In the genomic region with DNA sequence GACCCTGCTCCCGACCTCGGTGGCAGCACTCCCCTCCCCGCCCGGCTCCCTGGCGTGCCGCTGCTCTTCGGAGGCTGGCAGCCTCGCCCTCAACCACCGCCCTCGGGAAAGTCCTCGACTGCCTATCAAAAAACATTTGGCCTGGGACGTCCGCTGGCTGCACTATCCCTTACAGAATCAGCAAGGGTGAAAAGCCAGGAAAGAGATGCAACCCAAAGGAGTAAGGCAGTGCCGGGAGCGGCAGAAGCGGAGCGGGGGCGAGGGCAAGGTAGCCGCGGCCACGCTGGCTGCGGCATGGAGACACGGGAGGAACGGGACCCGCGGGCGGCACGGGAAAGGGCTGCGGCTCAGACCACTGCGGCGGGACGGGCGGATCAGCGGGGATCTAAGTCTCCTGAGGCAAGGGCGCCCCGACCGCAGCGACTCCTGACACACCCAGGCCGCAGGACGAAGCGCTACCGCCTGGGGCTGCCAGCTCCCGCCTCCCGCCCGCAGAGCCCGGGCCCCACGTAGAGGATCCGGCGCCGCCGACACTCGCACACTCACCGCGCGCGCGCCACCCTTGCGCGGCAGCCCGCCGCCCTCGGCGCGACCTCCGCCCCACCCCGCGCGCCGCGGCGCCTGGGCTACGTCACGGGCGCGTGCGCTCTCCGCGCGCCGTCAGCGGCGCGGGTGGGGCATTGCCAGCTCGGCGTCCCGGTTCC, we compare ENCODE assay signal across 1 cellular context.
TF ChIP-seq lines count a peak whose summit lies in the region.

A gene with protein sequence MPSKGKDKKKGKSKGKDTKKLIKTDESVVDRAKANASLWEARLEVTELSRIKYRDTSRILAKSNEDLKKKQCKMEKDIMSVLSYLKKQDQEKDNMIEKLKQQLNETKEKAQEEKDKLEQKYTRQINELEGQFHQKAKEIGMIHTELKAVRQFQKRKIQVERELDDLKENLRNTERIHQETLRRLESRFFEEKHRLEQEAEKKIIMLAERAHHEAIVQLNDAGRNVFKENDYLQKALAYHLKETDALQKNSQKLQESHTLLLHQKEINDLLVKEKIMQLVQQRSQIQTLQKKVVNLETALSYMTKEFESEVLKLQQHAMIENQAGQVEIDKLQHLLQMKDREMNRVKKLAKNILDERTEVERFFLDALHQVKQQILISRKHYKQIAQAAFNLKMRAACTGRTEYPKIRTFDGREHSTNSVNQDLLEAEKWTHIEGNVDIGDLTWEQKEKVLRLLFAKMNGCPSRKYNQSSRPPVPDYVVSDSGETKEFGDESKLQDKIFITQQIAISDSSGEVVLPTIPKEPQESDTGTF (plus strand): TSS at position 646 of the 704 bp plus-strand sequence. CDS start 130 bp downstream, outside the sequence.
A gene with protein sequence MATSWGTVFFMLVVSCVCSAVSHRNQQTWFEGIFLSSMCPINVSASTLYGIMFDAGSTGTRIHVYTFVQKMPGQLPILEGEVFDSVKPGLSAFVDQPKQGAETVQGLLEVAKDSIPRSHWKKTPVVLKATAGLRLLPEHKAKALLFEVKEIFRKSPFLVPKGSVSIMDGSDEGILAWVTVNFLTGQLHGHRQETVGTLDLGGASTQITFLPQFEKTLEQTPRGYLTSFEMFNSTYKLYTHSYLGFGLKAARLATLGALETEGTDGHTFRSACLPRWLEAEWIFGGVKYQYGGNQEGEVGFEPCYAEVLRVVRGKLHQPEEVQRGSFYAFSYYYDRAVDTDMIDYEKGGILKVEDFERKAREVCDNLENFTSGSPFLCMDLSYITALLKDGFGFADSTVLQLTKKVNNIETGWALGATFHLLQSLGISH (minus strand): TSS at position 585 of the 704 bp plus-strand sequence. CDS start 31,186 bp downstream, outside the sequence.

TF ChIP-seq in HepG2, 621 proteins besides CTCF, POLR2A, EP300 and RAD21 (continued from another document):
- TF ChIP-seq JUNB (CRISPR knock-in tag; IDR thresholded peaks at IDR 0.05; ENCODE audit: borderline replicate concordance) = no peak
- peak; percentile 47; the same call in 1 of the 2 replicates for TF ChIP-seq HIVEP1 (CRISPR knock-in tag; IDR thresholded peaks at IDR 0.05)
- TF ChIP-seq, protein P1, sequence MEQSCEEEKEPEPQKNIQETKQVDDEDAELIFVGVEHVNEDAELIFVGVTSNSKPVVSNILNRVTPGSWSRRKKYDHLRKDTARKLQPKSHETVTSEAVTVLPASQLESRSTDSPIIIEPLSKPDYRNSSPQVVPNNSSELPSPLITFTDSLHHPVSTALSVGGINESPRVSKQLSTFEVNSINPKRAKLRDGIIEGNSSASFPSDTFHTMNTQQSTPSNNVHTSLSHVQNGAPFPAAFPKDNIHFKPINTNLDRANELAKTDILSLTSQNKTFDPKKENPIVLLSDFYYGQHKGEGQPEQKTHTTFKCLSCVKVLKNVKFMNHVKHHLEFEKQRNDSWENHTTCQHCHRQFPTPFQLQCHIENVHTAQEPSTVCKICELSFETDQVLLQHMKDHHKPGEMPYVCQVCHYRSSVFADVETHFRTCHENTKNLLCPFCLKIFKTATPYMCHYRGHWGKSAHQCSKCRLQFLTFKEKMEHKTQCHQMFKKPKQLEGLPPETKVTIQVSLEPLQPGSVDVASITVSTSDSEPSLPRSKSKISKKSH (CRISPR knock-in tag; IDR thresholded peaks at IDR 0.05; ENCODE audit: borderline replicate concordance) = peak; percentile 77
- TF ChIP-seq ASH2L (IDR thresholded peaks at IDR 0.05; ENCODE audit: insufficient read length, low read depth, low read length) = peak; percentile 80
- TF ChIP-seq XBP1 (CRISPR knock-in tag; IDR thresholded peaks at IDR 0.05) = no peak
- TF ChIP-seq, protein P2, sequence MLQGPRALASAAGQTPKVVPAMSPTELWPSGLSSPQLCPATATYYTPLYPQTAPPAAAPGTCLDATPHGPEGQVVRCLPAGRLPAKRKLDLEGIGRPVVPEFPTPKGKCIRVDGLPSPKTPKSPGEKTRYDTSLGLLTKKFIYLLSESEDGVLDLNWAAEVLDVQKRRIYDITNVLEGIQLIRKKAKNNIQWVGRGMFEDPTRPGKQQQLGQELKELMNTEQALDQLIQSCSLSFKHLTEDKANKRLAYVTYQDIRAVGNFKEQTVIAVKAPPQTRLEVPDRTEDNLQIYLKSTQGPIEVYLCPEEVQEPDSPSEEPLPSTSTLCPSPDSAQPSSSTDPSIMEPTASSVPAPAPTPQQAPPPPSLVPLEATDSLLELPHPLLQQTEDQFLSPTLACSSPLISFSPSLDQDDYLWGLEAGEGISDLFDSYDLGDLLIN (CRISPR knock-in tag; IDR thresholded peaks at IDR 0.05; ENCODE audit: borderline replicate concordance) = no peak
- TF ChIP-seq DMAP1 (CRISPR knock-in tag; IDR thresholded peaks at IDR 0.05) = peak; percentile 62; the same call in 1 of the 2 replicates
- TF ChIP-seq ZNF33B (CRISPR knock-in tag; IDR thresholded peaks at IDR 0.05) = no peak
- TF ChIP-seq ZNF605 (CRISPR knock-in tag; IDR thresholded peaks at IDR 0.05) = no peak
- peak; percentile 44; the same call in 1 of the 2 replicates for TF ChIP-seq ZNF274 (CRISPR knock-in tag; IDR thresholded peaks at IDR 0.05)
- peak; percentile 30; the same call in 1 of the 2 replicates for TF ChIP-seq ZNF333 (CRISPR knock-in tag; IDR thresholded peaks at IDR 0.05; ENCODE audit: borderline replicate concordance)
- peak; percentile 96 for TF ChIP-seq MXI1 (IDR thresholded peaks at IDR 0.05; ENCODE audit: borderline replicate concordance, low read depth, low read length)
- TF ChIP-seq ZNF780A (CRISPR knock-in tag; IDR thresholded peaks at IDR 0.05) = no peak
- TF ChIP-seq, protein P3, sequence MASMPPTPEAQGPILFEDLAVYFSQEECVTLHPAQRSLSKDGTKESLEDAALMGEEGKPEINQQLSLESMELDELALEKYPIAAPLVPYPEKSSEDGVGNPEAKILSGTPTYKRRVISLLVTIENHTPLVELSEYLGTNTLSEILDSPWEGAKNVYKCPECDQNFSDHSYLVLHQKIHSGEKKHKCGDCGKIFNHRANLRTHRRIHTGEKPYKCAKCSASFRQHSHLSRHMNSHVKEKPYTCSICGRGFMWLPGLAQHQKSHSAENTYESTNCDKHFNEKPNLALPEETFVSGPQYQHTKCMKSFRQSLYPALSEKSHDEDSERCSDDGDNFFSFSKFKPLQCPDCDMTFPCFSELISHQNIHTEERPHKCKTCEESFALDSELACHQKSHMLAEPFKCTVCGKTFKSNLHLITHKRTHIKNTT (CRISPR knock-in tag; IDR thresholded peaks at IDR 0.05) = no peak
- TF ChIP-seq, protein P4, sequence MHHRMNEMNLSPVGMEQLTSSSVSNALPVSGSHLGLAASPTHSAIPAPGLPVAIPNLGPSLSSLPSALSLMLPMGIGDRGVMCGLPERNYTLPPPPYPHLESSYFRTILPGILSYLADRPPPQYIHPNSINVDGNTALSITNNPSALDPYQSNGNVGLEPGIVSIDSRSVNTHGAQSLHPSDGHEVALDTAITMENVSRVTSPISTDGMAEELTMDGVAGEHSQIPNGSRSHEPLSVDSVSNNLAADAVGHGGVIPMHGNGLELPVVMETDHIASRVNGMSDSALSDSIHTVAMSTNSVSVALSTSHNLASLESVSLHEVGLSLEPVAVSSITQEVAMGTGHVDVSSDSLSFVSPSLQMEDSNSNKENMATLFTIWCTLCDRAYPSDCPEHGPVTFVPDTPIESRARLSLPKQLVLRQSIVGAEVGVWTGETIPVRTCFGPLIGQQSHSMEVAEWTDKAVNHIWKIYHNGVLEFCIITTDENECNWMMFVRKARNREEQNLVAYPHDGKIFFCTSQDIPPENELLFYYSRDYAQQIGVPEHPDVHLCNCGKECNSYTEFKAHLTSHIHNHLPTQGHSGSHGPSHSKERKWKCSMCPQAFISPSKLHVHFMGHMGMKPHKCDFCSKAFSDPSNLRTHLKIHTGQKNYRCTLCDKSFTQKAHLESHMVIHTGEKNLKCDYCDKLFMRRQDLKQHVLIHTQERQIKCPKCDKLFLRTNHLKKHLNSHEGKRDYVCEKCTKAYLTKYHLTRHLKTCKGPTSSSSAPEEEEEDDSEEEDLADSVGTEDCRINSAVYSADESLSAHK (CRISPR knock-in tag; IDR thresholded peaks at IDR 0.05; ENCODE audit: borderline replicate concordance) = no peak
- TF ChIP-seq ZNF749 (CRISPR knock-in tag; IDR thresholded peaks at IDR 0.05; ENCODE audit: borderline replicate concordance) = peak; percentile 30; the same call in 1 of the 2 replicates
- no peak for TF ChIP-seq TSC22D2 (CRISPR knock-in tag; IDR thresholded peaks at IDR 0.05; ENCODE audit: borderline replicate concordance)
- TF ChIP-seq NPAS2 (CRISPR knock-in tag; IDR thresholded peaks at IDR 0.05; ENCODE audit: borderline replicate concordance) = no peak
- TF ChIP-seq SRSF1 (optimal IDR thresholded peaks at IDR 0.05; ENCODE audit: low read depth, low read length) = peak; percentile 35
- peak; percentile 60; the same call in 1 of the 2 replicates for TF ChIP-seq IRX3 (CRISPR knock-in tag; IDR thresholded peaks at IDR 0.05; ENCODE audit: borderline replicate concordance, low read depth)
- TF ChIP-seq ZNF510 (CRISPR knock-in tag; IDR thresholded peaks at IDR 0.05; ENCODE audit: low read depth) = 0 out of 2 replicates have a peak, but pooled peaks have one; percentile 41
- no peak for TF ChIP-seq ZNF619 (CRISPR knock-in tag; IDR thresholded peaks at IDR 0.05)
